Comparison of ENCODE assay signal across 1 cellular context in the genomic region with DNA sequence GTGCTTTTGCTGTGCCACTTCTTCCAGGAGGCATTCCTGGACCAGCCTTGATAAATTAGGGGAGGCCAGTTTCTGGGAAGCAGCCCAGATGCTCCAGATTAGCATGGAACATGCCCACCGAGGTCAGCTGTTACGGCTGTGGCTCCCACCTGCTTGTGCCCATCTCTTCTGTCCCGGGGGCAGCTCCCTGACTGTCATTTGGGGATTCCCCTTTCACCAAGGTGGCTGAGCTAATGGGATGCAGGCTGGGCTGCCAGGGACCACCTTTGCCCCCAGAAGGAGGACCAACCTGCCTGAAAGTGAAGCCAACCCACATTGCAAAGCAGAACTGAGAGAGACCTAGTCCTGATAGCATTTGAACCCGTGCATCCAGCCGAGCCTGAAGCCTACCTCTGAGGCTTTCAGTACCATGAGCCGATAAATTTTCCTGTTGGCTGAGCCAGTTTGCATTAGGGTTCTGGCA.
TF ChIP-seq lines count a peak whose summit lies in the region.

No MANE protein-coding gene starts in this region.

TF ChIP-seq in GM12878, 131 proteins besides CTCF, POLR2A, EP300 and RAD21:
- TF ChIP-seq LARP7 (IDR thresholded peaks at IDR 0.05) (no peak), WRNIP1 (IDR thresholded peaks at IDR 0.05; ENCODE audit: borderline replicate concordance, low read depth, low read length) (no peak), PAX5 (IDR thresholded peaks at IDR 0.05; ENCODE audit: borderline replicate concordance, low read depth, low read length) (no peak), ZNF24 (IDR thresholded peaks at IDR 0.05) (no peak), TBL1XR1 (IDR thresholded peaks at IDR 0.05; ENCODE audit: low read depth, low read length) (no peak), CBFB (IDR thresholded peaks at IDR 0.05; ENCODE audit: low read depth) (no peak), BCL11A (IDR thresholded peaks at IDR 0.05; ENCODE audit: low read depth, low read length) (no peak), RAD51 (IDR thresholded peaks at IDR 0.05) (no peak)
- TF ChIP-seq, protein P1, sequence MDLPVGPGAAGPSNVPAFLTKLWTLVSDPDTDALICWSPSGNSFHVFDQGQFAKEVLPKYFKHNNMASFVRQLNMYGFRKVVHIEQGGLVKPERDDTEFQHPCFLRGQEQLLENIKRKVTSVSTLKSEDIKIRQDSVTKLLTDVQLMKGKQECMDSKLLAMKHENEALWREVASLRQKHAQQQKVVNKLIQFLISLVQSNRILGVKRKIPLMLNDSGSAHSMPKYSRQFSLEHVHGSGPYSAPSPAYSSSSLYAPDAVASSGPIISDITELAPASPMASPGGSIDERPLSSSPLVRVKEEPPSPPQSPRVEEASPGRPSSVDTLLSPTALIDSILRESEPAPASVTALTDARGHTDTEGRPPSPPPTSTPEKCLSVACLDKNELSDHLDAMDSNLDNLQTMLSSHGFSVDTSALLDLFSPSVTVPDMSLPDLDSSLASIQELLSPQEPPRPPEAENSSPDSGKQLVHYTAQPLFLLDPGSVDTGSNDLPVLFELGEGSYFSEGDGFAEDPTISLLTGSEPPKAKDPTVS (IDR thresholded peaks at IDR 0.05; ENCODE audit: low read depth, low read length) = no peak
- TF ChIP-seq, protein P2, sequence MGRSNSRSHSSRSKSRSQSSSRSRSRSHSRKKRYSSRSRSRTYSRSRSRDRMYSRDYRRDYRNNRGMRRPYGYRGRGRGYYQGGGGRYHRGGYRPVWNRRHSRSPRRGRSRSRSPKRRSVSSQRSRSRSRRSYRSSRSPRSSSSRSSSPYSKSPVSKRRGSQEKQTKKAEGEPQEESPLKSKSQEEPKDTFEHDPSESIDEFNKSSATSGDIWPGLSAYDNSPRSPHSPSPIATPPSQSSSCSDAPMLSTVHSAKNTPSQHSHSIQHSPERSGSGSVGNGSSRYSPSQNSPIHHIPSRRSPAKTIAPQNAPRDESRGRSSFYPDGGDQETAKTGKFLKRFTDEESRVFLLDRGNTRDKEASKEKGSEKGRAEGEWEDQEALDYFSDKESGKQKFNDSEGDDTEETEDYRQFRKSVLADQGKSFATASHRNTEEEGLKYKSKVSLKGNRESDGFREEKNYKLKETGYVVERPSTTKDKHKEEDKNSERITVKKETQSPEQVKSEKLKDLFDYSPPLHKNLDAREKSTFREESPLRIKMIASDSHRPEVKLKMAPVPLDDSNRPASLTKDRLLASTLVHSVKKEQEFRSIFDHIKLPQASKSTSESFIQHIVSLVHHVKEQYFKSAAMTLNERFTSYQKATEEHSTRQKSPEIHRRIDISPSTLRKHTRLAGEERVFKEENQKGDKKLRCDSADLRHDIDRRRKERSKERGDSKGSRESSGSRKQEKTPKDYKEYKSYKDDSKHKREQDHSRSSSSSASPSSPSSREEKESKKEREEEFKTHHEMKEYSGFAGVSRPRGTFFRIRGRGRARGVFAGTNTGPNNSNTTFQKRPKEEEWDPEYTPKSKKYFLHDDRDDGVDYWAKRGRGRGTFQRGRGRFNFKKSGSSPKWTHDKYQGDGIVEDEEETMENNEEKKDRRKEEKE (IDR thresholded peaks at IDR 0.05) = no peak
TF ChIP-seq in GM12878: peak in this region for 0.
